In genomic region chr7:55651057-55651456, GRCh38 we compare ENCODE assay signal across 15 cellular contexts.
DNase-seq lines count a peak whose midpoint lies in the region; ATAC-seq and TF ChIP-seq lines count a peak whose summit lies in the region.
"Had no signal": no experiment of that assay in that cellular context is flagged by ENCODE, and none has a peak within 500 bp of the region (broad histone marks: within the 10 kb centered on the region; RNA-seq: fewer than 3 reads in every experiment).

No MANE protein-coding gene starts in this region.

- WGBS in lower leg skin, 2 donors, result 60 to 83% methylated on average over 1 to 2 of the region's 2 CpGs

- no peaks in the 10 kb centered on the region for H3K27me3 Mint-ChIP-seq in glutamatergic neuron (ENCODE audit: unreplicated experiment)

- H3K36me3 Mint-ChIP-seq in glutamatergic neuron (ENCODE audit: unreplicated experiment), result no peaks in the 10 kb centered on the region
- H3K36me3 Mint-ChIP-seq: CD14-positive monocyte; CD8-positive, alpha-beta T cell had no signal

- TF ChIP-seq CTCF in glutamatergic neuron (IDR thresholded peaks at IDR 0.05; ENCODE audit: partially characterized antibody, unreplicated experiment) (no peak), lower leg skin (IDR thresholded peaks at IDR 0.05) (no peak)

- ATAC-seq in GM18861 (IDR thresholded peaks at IDR 0.05; ENCODE audit: unreplicated experiment), result no peak
- ATAC-seq: A549; CD8-positive, alpha-beta T cell; HCT116; K562 had no signal

- intact Hi-C loops in lower leg skin (cut with DNase I; ENCODE audit: low total_unique reads), result no loop called here

- H3K27ac Mint-ChIP-seq in glutamatergic neuron (ENCODE audit: unreplicated experiment), result peak overlapping the region; percentile 70
- H3K27ac Mint-ChIP-seq: CD14-positive monocyte; CD8-positive, alpha-beta T cell had no signal

- H3K4me3 ChIP-seq in lower leg skin (ENCODE audit: low read depth, poor library complexity, severe bottlenecking), result no peak overlapping the region
- H3K4me3 ChIP-seq: A549, K562 had no signal

- DNase-seq in NCI-H82 (lab: John Stamatoyannopoulos, UW) (peak; percentile 1), NCI-H82 treated with DMSO at 0.1 percent for 48 hours (lab: John Stamatoyannopoulos, UW; ENCODE audit: unreplicated experiment) (no peak), SK-N-DZ (ENCODE audit: low spot score) (peak; percentile 25), glutamatergic neuron (no peak), lower leg skin (ENCODE audit: low spot score in 2 of 2) (no peak)
- no peak for DNase-seq in activated CD4-positive, alpha-beta T cell treated with anti-CD3 and anti-CD28 coated beads for 4 hours
- DNase-seq: CD8-positive, alpha-beta T cell; COR-L47; DMS153; GF-D8 had no signal

- H3K4me1 Mint-ChIP-seq in glutamatergic neuron (ENCODE audit: low read depth, unreplicated experiment), result no peaks in the 10 kb centered on the region
- H3K4me1 Mint-ChIP-seq: CD14-positive monocyte had no signal

- no peak for TF ChIP-seq POLR2A in lower leg skin (IDR thresholded peaks at IDR 0.05)

- H3K9me3 Mint-ChIP-seq in glutamatergic neuron (ENCODE audit: unreplicated experiment), result no peaks in the 10 kb centered on the region
- H3K9me3 Mint-ChIP-seq: CD8-positive, alpha-beta T cell had no signal

- no peak overlapping the region for H3K4me3 Mint-ChIP-seq in glutamatergic neuron (ENCODE audit: unreplicated experiment)
- H3K4me3 Mint-ChIP-seq: CD14-positive monocyte; CD8-positive, alpha-beta T cell had no signal

Comparison
In these comparisons a context has a peak if more than half of its experiments do, and no peak if none do; other contexts are left out.
1. DNase-seq: peak in NCI-H82 (single experiment) and SK-N-DZ (single experiment); none in NCI-H82 treated with DMSO at 0.1 percent for 48 hours (single experiment), glutamatergic neuron (single experiment), lower leg skin (0 of 2) and activated CD4-positive, alpha-beta T cell treated with anti-CD3 and anti-CD28 coated beads for 4 hours (0 of 2).